8 cellular contexts compared by ENCODE assay signal in genomic region chr14:34462132-34462893, GRCh38. TPM values are rescaled to one million over a fixed set of nuclear protein-coding genes. Genes with fewer than 3 reads are reported as not detected.
DNase-seq lines count a peak whose midpoint lies in the region; ATAC-seq and TF ChIP-seq lines count a peak whose summit lies in the region.

A gene with protein sequence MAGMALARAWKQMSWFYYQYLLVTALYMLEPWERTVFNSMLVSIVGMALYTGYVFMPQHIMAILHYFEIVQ (minus strand): TSS chr14:34462240. CDS start chr14:34462207, 33 bp downstream.

- WGBS in right lobe of liver (ENCODE audit: insufficient coverage, low coverage, low lambda C conversion rate, missing lambda C conversion rate) = 15% methylated on average over 13 of the region's 82 CpGs

- peak within 1 kb of the TSS; percentile 86 to 96 (median 93) for H3K27ac Mint-ChIP-seq in CD14-positive monocyte

- H3K36me3 ChIP-seq in right lobe of liver = no peaks in the 10 kb centered on the region

- TF ChIP-seq POLR2A in right lobe of liver (IDR thresholded peaks at IDR 0.05) = peak; percentile 96

- ATAC-seq in GM19397 (IDR thresholded peaks at IDR 0.05; ENCODE audit: unreplicated experiment) (peak; percentile 96), HG03565 (IDR thresholded peaks at IDR 0.05; ENCODE audit: unreplicated experiment) (peak; percentile 85), right lobe of liver (peak; percentile 95 to 98 (median 96))

- H3K4me3 ChIP-seq in right lobe of liver = peak within 1 kb of the TSS; percentile 62 to 78 (median 63)

- H3K9me3 ChIP-seq in right lobe of liver = no peaks in the 10 kb centered on the region

- intact Hi-C loops in CD14-positive monocyte (cut with micrococcal nuclease) (loop anchor here (5.0 to 10.0 kb wide), 4 partner anchors 75 to 662 kb away; partner anchors contain the start of genes BAZ1A (in 1 of the 2), EAPP (in 1 of the 2), PPP2R3C (in 1 of the 2) and PRORP (in 1 of the 2)), right lobe of liver (cut with DNase I) (no loop called here)

- peaks cover 0 to 1% (median 0%) of the 10 kb centered on the region in 3 donors for H3K27me3 Mint-ChIP-seq in CD14-positive monocyte (ENCODE audit: low read depth in 3 of 3)

- H3K9me3 Mint-ChIP-seq in CD14-positive monocyte = no peaks in the 10 kb centered on the region

- peaks cover 0 to 13% (median 0%) of the 10 kb centered on the region in 4 donors for H3K4me1 ChIP-seq in right lobe of liver

- H3K36me3 Mint-ChIP-seq in CD14-positive monocyte = peaks cover 1 to 15% of the 10 kb centered on the region in 2 donors

- peak within 1 kb of the TSS; percentile 76 to 84 (median 79) for H3K27ac ChIP-seq in right lobe of liver

- DNase-seq in CD14-positive monocyte (ENCODE audit: low spot score) (peak; percentile 90), NCI-H748 treated with DMSO at 0.1 percent for 48 hours (lab: John Stamatoyannopoulos, UW) (peak; percentile 81), dermis blood vessel endothelial cell (peak; percentile 94), right lobe of liver (peak; percentile 96 to 98 (median 97))
- peak; percentile 91 to 92 for DNase-seq in activated CD4-positive, alpha-beta T cell treated with anti-CD3 and anti-CD28 coated beads, Interleukin-2, amount 50 U/mL, for 48 hours
- peak; percentile 84 to 90 for DNase-seq in stimulated activated CD4-positive, alpha-beta T cell treated with anti-CD3 and anti-CD28 coated beads, Interleukin-4, amount 100 ng/mL, for 4 hours

- TF ChIP-seq CTCF in CD14-positive monocyte (IDR thresholded peaks at IDR 0.05) (no peak), right lobe of liver (IDR thresholded peaks at IDR 0.05) (no peak)

- H3K4me1 Mint-ChIP-seq in CD14-positive monocyte = peaks cover 23% of the 10 kb centered on the region

- H3K27me3 ChIP-seq in right lobe of liver = no peaks in the 10 kb centered on the region

- peak within 1 kb of the TSS; percentile 91 to 93 for H3K4me3 Mint-ChIP-seq in CD14-positive monocyte

RNA-seq across cellular contexts. Expression of the gene that starts here (rescaled TPM):
- polyA plus RNA-seq in CD14-positive monocyte = 10 to 100 TPM; 70.6 to 85.7 TPM
- 16.8 and 20.8 TPM in 2 replicates for total RNA-seq in dermis blood vessel endothelial cell
- total RNA-seq in right lobe of liver = 10 to 100 TPM; 10.6 to 32.0 (median 18.4) TPM

Comparison
In these comparisons a context has a peak if more than half of its experiments do, and no peak if none do; other contexts are left out.
1. Peak in every context shown above with its lines: DNase-seq, ATAC-seq, H3K4me3 ChIP-seq and H3K27ac ChIP-seq.
2. intact Hi-C loops: an anchor here in CD14-positive monocyte (5.0 to 10.0 kb wide); none called in right lobe of liver.